2 cellular contexts compared by ENCODE assay signal in the genomic region with DNA sequence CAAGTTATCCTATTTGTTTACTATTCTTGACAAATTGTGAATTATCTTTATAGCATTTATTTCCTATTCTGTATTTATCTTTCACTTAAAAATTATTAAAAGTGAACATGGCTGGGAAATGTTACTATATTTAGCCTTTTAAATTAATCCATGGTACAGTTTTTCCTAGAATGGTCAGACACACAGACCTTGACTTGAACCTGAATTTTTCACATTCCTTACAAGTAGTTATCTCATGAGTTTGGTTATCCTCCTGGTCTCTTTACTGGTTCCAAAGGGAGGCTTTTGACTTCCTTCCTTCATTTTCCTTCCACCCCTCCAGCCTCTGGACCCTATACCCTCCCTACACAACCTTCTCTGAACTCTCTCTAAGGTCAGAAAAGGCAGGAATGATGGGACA.
TF ChIP-seq lines count a peak whose summit lies in the region.

No MANE protein-coding gene starts in this region.

TF ChIP-seq in SK-N-SH, 30 proteins besides CTCF, POLR2A, EP300 and RAD21 (continued from another document):
- TF ChIP-seq, protein P1, sequence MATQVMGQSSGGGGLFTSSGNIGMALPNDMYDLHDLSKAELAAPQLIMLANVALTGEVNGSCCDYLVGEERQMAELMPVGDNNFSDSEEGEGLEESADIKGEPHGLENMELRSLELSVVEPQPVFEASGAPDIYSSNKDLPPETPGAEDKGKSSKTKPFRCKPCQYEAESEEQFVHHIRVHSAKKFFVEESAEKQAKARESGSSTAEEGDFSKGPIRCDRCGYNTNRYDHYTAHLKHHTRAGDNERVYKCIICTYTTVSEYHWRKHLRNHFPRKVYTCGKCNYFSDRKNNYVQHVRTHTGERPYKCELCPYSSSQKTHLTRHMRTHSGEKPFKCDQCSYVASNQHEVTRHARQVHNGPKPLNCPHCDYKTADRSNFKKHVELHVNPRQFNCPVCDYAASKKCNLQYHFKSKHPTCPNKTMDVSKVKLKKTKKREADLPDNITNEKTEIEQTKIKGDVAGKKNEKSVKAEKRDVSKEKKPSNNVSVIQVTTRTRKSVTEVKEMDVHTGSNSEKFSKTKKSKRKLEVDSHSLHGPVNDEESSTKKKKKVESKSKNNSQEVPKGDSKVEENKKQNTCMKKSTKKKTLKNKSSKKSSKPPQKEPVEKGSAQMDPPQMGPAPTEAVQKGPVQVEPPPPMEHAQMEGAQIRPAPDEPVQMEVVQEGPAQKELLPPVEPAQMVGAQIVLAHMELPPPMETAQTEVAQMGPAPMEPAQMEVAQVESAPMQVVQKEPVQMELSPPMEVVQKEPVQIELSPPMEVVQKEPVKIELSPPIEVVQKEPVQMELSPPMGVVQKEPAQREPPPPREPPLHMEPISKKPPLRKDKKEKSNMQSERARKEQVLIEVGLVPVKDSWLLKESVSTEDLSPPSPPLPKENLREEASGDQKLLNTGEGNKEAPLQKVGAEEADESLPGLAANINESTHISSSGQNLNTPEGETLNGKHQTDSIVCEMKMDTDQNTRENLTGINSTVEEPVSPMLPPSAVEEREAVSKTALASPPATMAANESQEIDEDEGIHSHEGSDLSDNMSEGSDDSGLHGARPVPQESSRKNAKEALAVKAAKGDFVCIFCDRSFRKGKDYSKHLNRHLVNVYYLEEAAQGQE (IDR thresholded peaks at IDR 0.05; ENCODE audit: low read depth, low read length): no peak
- TF ChIP-seq MEF2A (IDR thresholded peaks at IDR 0.05; ENCODE audit: borderline replicate concordance, low read depth) (no peak), ELF1 (IDR thresholded peaks at IDR 0.05) (no peak)

TF ChIP-seq in SK-N-SH treated with all-trans-retinoic acid at 6 μM for 48 hours, 23 proteins besides CTCF, POLR2A, EP300 and RAD21 (continued from another document):
- TF ChIP-seq, protein P2, sequence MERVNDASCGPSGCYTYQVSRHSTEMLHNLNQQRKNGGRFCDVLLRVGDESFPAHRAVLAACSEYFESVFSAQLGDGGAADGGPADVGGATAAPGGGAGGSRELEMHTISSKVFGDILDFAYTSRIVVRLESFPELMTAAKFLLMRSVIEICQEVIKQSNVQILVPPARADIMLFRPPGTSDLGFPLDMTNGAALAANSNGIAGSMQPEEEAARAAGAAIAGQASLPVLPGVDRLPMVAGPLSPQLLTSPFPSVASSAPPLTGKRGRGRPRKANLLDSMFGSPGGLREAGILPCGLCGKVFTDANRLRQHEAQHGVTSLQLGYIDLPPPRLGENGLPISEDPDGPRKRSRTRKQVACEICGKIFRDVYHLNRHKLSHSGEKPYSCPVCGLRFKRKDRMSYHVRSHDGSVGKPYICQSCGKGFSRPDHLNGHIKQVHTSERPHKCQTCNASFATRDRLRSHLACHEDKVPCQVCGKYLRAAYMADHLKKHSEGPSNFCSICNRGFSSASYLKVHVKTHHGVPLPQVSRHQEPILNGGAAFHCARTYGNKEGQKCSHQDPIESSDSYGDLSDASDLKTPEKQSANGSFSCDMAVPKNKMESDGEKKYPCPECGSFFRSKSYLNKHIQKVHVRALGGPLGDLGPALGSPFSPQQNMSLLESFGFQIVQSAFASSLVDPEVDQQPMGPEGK (CRISPR knock-in tag; IDR thresholded peaks at IDR 0.05; ENCODE audit: borderline replicate concordance): no peak
- no peak for TF ChIP-seq PPARA (CRISPR knock-in tag; IDR thresholded peaks at IDR 0.05; ENCODE audit: borderline replicate concordance)
- TF ChIP-seq RARB (CRISPR knock-in tag; IDR thresholded peaks at IDR 0.05): no peak
- TF ChIP-seq TOX (CRISPR knock-in tag; IDR thresholded peaks at IDR 0.05; ENCODE audit: borderline replicate concordance): no peak
- no peak for TF ChIP-seq ISL1 (CRISPR knock-in tag; IDR thresholded peaks at IDR 0.05)
- no peak for TF ChIP-seq ZC3H10 (CRISPR knock-in tag; IDR thresholded peaks at IDR 0.05)
- TF ChIP-seq CSDC2 (CRISPR knock-in tag; IDR thresholded peaks at IDR 0.05): no peak
- TF ChIP-seq, protein P3, sequence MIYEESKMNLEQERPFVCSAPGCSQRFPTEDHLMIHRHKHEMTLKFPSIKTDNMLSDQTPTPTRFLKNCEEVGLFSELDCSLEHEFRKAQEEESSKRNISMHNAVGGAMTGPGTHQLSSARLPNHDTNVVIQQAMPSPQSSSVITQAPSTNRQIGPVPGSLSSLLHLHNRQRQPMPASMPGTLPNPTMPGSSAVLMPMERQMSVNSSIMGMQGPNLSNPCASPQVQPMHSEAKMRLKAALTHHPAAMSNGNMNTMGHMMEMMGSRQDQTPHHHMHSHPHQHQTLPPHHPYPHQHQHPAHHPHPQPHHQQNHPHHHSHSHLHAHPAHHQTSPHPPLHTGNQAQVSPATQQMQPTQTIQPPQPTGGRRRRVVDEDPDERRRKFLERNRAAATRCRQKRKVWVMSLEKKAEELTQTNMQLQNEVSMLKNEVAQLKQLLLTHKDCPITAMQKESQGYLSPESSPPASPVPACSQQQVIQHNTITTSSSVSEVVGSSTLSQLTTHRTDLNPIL (CRISPR knock-in tag; IDR thresholded peaks at IDR 0.05; ENCODE audit: low read depth): no peak
- TF ChIP-seq ZNF8 (CRISPR knock-in tag; IDR thresholded peaks at IDR 0.05): no peak
- TF ChIP-seq OSR1 (CRISPR knock-in tag; IDR thresholded peaks at IDR 0.05): no peak
TF ChIP-seq in SK-N-SH treated with all-trans-retinoic acid at 6 μM for 48 hours: peak in this region for 0.
